1 cellular context compared by ENCODE assay signal in genomic region chr11:102006835-102007566, GRCh38.
TF ChIP-seq lines count a peak whose summit lies in the region.

No MANE protein-coding gene starts in this region.

TF ChIP-seq in HepG2, 621 proteins besides CTCF, POLR2A, EP300 and RAD21 (continued from another document and continues in another):
- TF ChIP-seq GMEB1 (CRISPR knock-in tag; IDR thresholded peaks at IDR 0.05; ENCODE audit: borderline replicate concordance) (no peak), HIC2 (CRISPR knock-in tag; IDR thresholded peaks at IDR 0.05; ENCODE audit: low read depth) (peak; percentile 69), THYN1 (CRISPR knock-in tag; IDR thresholded peaks at IDR 0.05; ENCODE audit: borderline replicate concordance, low read depth) (no peak), ZHX2 (IDR thresholded peaks at IDR 0.05; ENCODE audit: low read depth) (no peak), ZHX2 (CRISPR knock-in tag; IDR thresholded peaks at IDR 0.05; ENCODE audit: borderline replicate concordance) (peak; percentile 63; the same call in 1 of the 2 replicates), KDM1A (CRISPR knock-in tag; IDR thresholded peaks at IDR 0.05) (peak; percentile 81; the same call in 1 of the 2 replicates), ZNF350 (CRISPR knock-in tag; IDR thresholded peaks at IDR 0.05; ENCODE audit: borderline replicate concordance, low read depth) (peak; percentile 50; the same call in 1 of the 2 replicates), RXRA (CRISPR knock-in tag; IDR thresholded peaks at IDR 0.05) (peak; percentile 21; the same call in 1 of the 2 replicates), CCDC6 (CRISPR knock-in tag; IDR thresholded peaks at IDR 0.05) (peak; percentile 54; the same call in 1 of the 2 replicates), LCORL (IDR thresholded peaks at IDR 0.05) (no peak), LCORL (CRISPR knock-in tag; IDR thresholded peaks at IDR 0.05) (no peak), ZNF124 (CRISPR knock-in tag; IDR thresholded peaks at IDR 0.05) (0 out of 2 replicates have a peak, but pooled peaks have one; percentile 19), ZNF225 (CRISPR knock-in tag; IDR thresholded peaks at IDR 0.05) (no peak), SOX6 (IDR thresholded peaks at IDR 0.05) (no peak), SOX6 (CRISPR knock-in tag; IDR thresholded peaks at IDR 0.05) (peak; percentile 96), NONO (IDR thresholded peaks at IDR 0.05) (no peak), NONO (CRISPR knock-in tag; conservative IDR thresholded peaks at IDR 0.05) (no peak), ZNF788 (CRISPR knock-in tag; IDR thresholded peaks at IDR 0.05; ENCODE audit: borderline replicate concordance) (no peak; the same call in 1 of the 2 replicates), THAP11 (CRISPR knock-in tag; IDR thresholded peaks at IDR 0.05) (peak; percentile 59), USF2 (IDR thresholded peaks at IDR 0.05; ENCODE audit: low read depth, low read length) (no peak), USF2 (CRISPR knock-in tag; IDR thresholded peaks at IDR 0.05; ENCODE audit: borderline replicate concordance) (no peak), ERF (CRISPR knock-in tag; IDR thresholded peaks at IDR 0.05) (peak; percentile 55), SNAPC4 (CRISPR knock-in tag; IDR thresholded peaks at IDR 0.05) (no peak), TEF (CRISPR knock-in tag; IDR thresholded peaks at IDR 0.05) (peak; percentile 54; the same call in 1 of the 2 replicates), CEBPB (IDR thresholded peaks at IDR 0.05; ENCODE audit: borderline replicate concordance, low read depth, low read length) (peak; percentile 60), MTF2 (CRISPR knock-in tag; IDR thresholded peaks at IDR 0.05; ENCODE audit: borderline replicate concordance) (no peak), NCOA2 (CRISPR knock-in tag; IDR thresholded peaks at IDR 0.05) (peak; percentile 85), HBP1 (CRISPR knock-in tag; IDR thresholded peaks at IDR 0.05; ENCODE audit: low read depth) (no peak), ZNF331 (CRISPR knock-in tag; IDR thresholded peaks at IDR 0.05) (peak; percentile 59; the same call in 1 of the 2 replicates), ZNF773 (CRISPR knock-in tag; IDR thresholded peaks at IDR 0.05; ENCODE audit: borderline replicate concordance) (no peak), ZBTB8A (CRISPR knock-in tag; IDR thresholded peaks at IDR 0.05; ENCODE audit: borderline replicate concordance, low read depth) (no peak), SNAI1 (CRISPR knock-in tag; IDR thresholded peaks at IDR 0.05; ENCODE audit: borderline replicate concordance) (no peak), ZMYM2 (CRISPR knock-in tag; IDR thresholded peaks at IDR 0.05) (peak; percentile 94), RARA (CRISPR knock-in tag; IDR thresholded peaks at IDR 0.05) (peak; percentile 64), TRIM24 (CRISPR knock-in tag; IDR thresholded peaks at IDR 0.05) (no peak), SALL1 (CRISPR knock-in tag; IDR thresholded peaks at IDR 0.05) (peak; percentile 79), CBX2 (IDR thresholded peaks at IDR 0.05; ENCODE audit: low read depth, low read length) (no peak), CBX2 (CRISPR knock-in tag; IDR thresholded peaks at IDR 0.05; ENCODE audit: low read depth) (no peak)
